Comparison of ENCODE assay signal across 17 cellular contexts in the genomic region with DNA sequence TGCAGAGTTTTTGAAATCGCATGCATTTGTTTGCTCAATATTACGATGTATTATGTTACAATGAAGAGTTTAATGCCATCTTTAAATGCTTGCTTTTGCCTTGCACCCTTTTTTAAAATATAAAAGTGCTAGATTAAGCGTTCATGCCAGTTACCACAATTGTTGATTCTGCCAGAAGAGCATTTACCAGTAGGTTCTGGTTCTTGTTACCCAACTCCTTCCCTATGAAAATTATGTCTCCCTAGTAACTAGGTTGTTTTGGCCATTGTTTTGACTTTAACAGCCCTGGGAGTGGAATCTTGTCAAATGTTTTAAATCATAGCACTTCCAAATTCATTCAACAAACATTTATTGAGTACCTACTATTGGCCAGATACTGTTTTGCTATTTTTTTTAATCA.
"Had no signal": no experiment of that assay in that cellular context is flagged by ENCODE, and none has a peak within 500 bp of the region (broad histone marks: within the 10 kb centered on the region; RNA-seq: fewer than 3 reads in every experiment).

No MANE protein-coding gene starts in this region.

- ATAC-seq: left lobe of liver had no signal

- DNase-seq: activated CD4-positive, CD25-positive, alpha-beta regulatory T cell treated with anti-CD3 and anti-CD28 coated beads, Interleukin-2, amount 50 U/mL, for 72 hours; activated naive CD4-positive, alpha-beta T cell treated with Interleukin-2 at 50 U/mL for 16 hours; cerebellar nuclear complex; effector CD8-positive, alpha-beta T cell; hippocampal formation; mammary epithelial cell; naive B cell; ovary; sigmoid colon; stimulated activated CD4-positive, alpha-beta T cell treated with anti-CD3 and anti-CD28 coated beads, Interleukin-1b, Interleukin-23, amount 100 ng/mL, for 48 hours; T1000 had no signal

- FAIRE-seq: keratinocyte had no signal

- H3K4me1 ChIP-seq: ascending aorta, breast epithelium, neural progenitor cell had no signal

- H3K4me3 ChIP-seq: ascending aorta, breast epithelium, neural progenitor cell, ovary, sigmoid colon had no signal

- H3K36me3 ChIP-seq: ascending aorta, breast epithelium, neural progenitor cell, ovary, sigmoid colon had no signal

- H3K9me3 ChIP-seq: ascending aorta, breast epithelium, ovary, sigmoid colon had no signal

- H3K27me3 ChIP-seq: ascending aorta, breast epithelium, neural progenitor cell, ovary, sigmoid colon had no signal

- H3K27ac ChIP-seq: ascending aorta, breast epithelium, epithelial cell of prostate, neural progenitor cell, ovary, sigmoid colon had no signal
